ENCODE assay signal across 8 cellular contexts in genomic region chr11:75492181-75492820, GRCh38. TPM values are rescaled to one million over a fixed set of nuclear protein-coding genes. Genes with fewer than 3 reads are reported as not detected.
DNase-seq lines count a peak whose midpoint lies in the region; ATAC-seq and TF ChIP-seq lines count a peak whose summit lies in the region.

No MANE protein-coding gene starts in this region.

- no peak overlapping the region for H3K4me2 ChIP-seq in mammary epithelial cell (ENCODE audit: insufficient read depth, low read depth, low read length)

- no peaks in the 10 kb centered on the region for H3K27me3 ChIP-seq in mammary epithelial cell (ENCODE audit: insufficient read depth, low read length)

- peaks cover 24% of the 10 kb centered on the region for H3K4me1 ChIP-seq in mammary epithelial cell (ENCODE audit: insufficient read depth, low read length)

- H3K36me3 Mint-ChIP-seq in nephron progenitor cell (ENCODE audit: low read depth), result no peaks in the 10 kb centered on the region

- no peak overlapping the region for H3K4me3 Mint-ChIP-seq in nephron progenitor cell

- peak overlapping the region; percentile 79 for H2AFZ ChIP-seq in mammary epithelial cell (ENCODE audit: low read depth, low read length)

- no peaks in the 10 kb centered on the region for H3K36me3 ChIP-seq in mammary epithelial cell (ENCODE audit: insufficient read depth, low read length)

- no peak overlapping the region for H3K9ac ChIP-seq in mammary epithelial cell (ENCODE audit: insufficient read depth, low read length)

- no peaks in the 10 kb centered on the region for H3K79me2 ChIP-seq in mammary epithelial cell (ENCODE audit: insufficient read depth, low read length)

- in situ Hi-C loops in mammary epithelial cell (cut with MboI; ENCODE audit: low sequenced_read_pairs in 2 of 2), result no loop called here

- H3K4me1 Mint-ChIP-seq in nephron progenitor cell, result peaks cover 45% of the 10 kb centered on the region

- no peak for TF ChIP-seq CTCF in mammary epithelial cell (conservative IDR thresholded peaks at IDR 0.05 in 1 of 2, IDR thresholded peaks at IDR 0.05 in 1 of 2; ENCODE audit: extremely low read depth in 1 of 2, insufficient read depth in 1 of 2, low read depth in 1 of 2, low read length in 2 of 2)
- TF ChIP-seq CTCF in nephron progenitor cell (IDR thresholded peaks at IDR 0.05), result no peak

- no TSS peak for BruUV-seq in mammary epithelial cell (replicated peaks; lab: Mats Ljungman, UMichigan)

- dilution Hi-C loops in mammary epithelial cell (cut with HindIII; ENCODE audit: low sequenced_read_pairs), result no loop called here

- H4K20me1 ChIP-seq in mammary epithelial cell (ENCODE audit: insufficient read depth, low read length), result no peaks in the 10 kb centered on the region

- H3K9me3 Mint-ChIP-seq in nephron progenitor cell, result no peaks in the 10 kb centered on the region

- no peak overlapping the region for H3K27ac ChIP-seq in mammary epithelial cell (ENCODE audit: insufficient read depth, low read depth, low read length)

- intact Hi-C loops in mammary epithelial cell (cut with micrococcal nuclease), result no loop called here

- H3K27me3 Mint-ChIP-seq in nephron progenitor cell (ENCODE audit: low read depth, poor library complexity), result peaks cover 3% of the 10 kb centered on the region

- H3K27ac Mint-ChIP-seq in nephron progenitor cell, result no peak overlapping the region

- peak; percentile 67 for ATAC-seq in HG03108 (IDR thresholded peaks at IDR 0.05; ENCODE audit: unreplicated experiment)

- H3K9me3 ChIP-seq in mammary epithelial cell (replicated peaks; ENCODE audit: insufficient read depth, low read length), result no peaks in the 10 kb centered on the region

- CTCF ChIA-PET in mammary epithelial cell (lab: Charles Lee; ENCODE audit: low non-redundant PET), result no interaction called here

- DNase-seq in Daoy (ENCODE audit: low read depth) (peak; percentile 76), T-helper 9 cell (peak; percentile 43), mammary epithelial cell (peak; percentile 45), nephron progenitor cell (no peak), putamen (ENCODE audit: low spot score) (no peak), AG08396 (ENCODE audit: low spot score) (no peak)
- peak; percentile 25 for DNase-seq in stimulated activated CD8-positive, alpha-beta memory T cell treated with anti-CD3 and anti-CD28 coated beads, Interleukin-12 subunit alpha, Interleukin-12 subunit beta, amount 100 ng/mL, for 24 hours (ENCODE audit: extremely low read depth)

- 54% methylated on average over 5 of the region's 6 CpGs for WGBS in mammary epithelial cell (ENCODE audit: low coverage, missing lambda C conversion rate)

- H3K4me3 ChIP-seq in mammary epithelial cell (replicated peaks in 1 of 3; ENCODE audit: insufficient read depth in 1 of 3, low read depth in 2 of 3, low read length in 3 of 3), result no peak overlapping the region

RNA-seq across cellular contexts. Expression of gene GDPD5, which starts 33.4 kb away (rescaled TPM):
- 2.6 and 3.7 TPM in 2 replicates for total RNA-seq in Daoy (2014; rRNA removed; shearing (Covaris generic))
- 10 to 100 TPM in 1 of 2 donors, 1 to 10 TPM in 1; 9.5 to 13.3 TPM for total RNA-seq in mammary epithelial cell
- polyA plus RNA-seq in mammary epithelial cell, result 4.4 TPM
- 5.9 TPM for polyA minus RNA-seq in mammary epithelial cell

RNA-seq across cellular contexts. Expression of gene KLHL35, which starts 59.3 kb away (rescaled TPM):
- 8.7 and 12.3 TPM in 2 replicates for total RNA-seq in Daoy (2014; rRNA removed; shearing (Covaris generic))
- 1 to 10 TPM; 2.4 to 3.7 TPM for total RNA-seq in mammary epithelial cell
- 0.43 TPM for polyA plus RNA-seq in mammary epithelial cell
- polyA minus RNA-seq in mammary epithelial cell, result not detected

Comparison
In these comparisons a context has a peak if more than half of its experiments do, and no peak if none do; other contexts are left out.
1. DNase-seq: peak in Daoy (single experiment), T-helper 9 cell (single experiment), mammary epithelial cell (single experiment) and stimulated activated CD8-positive, alpha-beta memory T cell treated with anti-CD3 and anti-CD28 coated beads, Interleukin-12 subunit alpha, Interleukin-12 subunit beta, amount 100 ng/mL, for 24 hours (single experiment); none in nephron progenitor cell (single experiment), putamen (single experiment) and AG08396 (single experiment).